ENCODE assay signal across 1 cellular context in genomic region chr14:80202888-80203562, GRCh38.
TF ChIP-seq lines count a peak whose summit lies in the region.

No MANE protein-coding gene starts in this region.

TF ChIP-seq in HepG2, 621 proteins besides CTCF, POLR2A, EP300 and RAD21 (continued from another document):
- no peak for TF ChIP-seq SP140L (CRISPR knock-in tag; IDR thresholded peaks at IDR 0.05; ENCODE audit: borderline replicate concordance)
- TF ChIP-seq ZNF737 (CRISPR knock-in tag; IDR thresholded peaks at IDR 0.05; ENCODE audit: borderline replicate concordance): no peak
- no peak for TF ChIP-seq SRY (CRISPR knock-in tag; IDR thresholded peaks at IDR 0.05)
- TF ChIP-seq NPAS2 (CRISPR knock-in tag; IDR thresholded peaks at IDR 0.05; ENCODE audit: borderline replicate concordance): no peak
- TF ChIP-seq ZNF597 (CRISPR knock-in tag; IDR thresholded peaks at IDR 0.05): no peak
- TF ChIP-seq PATZ1 (CRISPR knock-in tag; IDR thresholded peaks at IDR 0.05): no peak
- no peak for TF ChIP-seq ZNF205 (CRISPR knock-in tag; IDR thresholded peaks at IDR 0.05)
